ENCODE assay signal across 8 cellular contexts in the genomic region with DNA sequence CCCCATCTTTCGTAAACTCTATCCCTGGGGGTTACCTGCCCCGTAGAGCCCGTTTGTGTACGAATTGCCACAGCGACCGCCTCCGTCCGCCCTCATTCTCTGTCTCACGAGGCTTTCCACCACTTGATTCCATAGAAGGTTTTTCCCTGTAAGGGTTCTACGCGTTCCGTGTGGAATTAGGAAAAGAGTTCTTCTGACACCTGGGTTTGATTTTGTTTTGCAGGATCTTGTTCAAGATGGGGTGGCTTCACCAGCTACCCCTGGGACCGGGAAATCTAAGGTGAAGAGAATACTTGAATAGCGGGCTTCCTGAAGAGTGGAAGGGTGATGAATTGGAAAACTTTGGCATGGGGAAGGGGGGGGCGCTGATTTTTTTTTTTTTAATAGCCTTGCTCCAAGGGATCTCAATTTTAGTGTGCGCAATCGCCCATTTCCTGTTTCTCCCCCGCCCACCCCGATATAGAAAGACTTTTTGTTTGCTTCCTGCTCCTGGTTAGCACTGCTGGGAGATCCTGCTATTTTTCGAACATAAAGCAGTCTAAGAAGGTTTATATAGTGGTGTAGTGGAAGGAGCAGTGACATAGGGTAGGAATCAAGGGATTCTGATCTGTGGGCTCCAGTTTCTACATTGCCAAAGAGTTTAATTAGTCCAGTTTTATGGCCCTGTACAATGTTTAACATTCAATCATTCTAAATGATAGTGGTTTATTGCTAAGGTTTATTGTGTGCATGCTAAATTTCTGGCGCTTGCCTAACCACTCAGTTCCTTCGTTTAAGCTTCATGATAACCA. TPM values are rescaled to one million over a fixed set of nuclear protein-coding genes. Genes with fewer than 3 reads are reported as not detected.
A peak's percentile ranks its signal among the peaks of the same experiment; 100 is the strongest.
DNase-seq lines count a peak whose midpoint lies in the region; ATAC-seq and TF ChIP-seq lines count a peak whose summit lies in the region.

No MANE protein-coding gene starts in this region.

- peak; percentile 48 for DNase-seq in activated CD4-positive, alpha-beta T cell treated with anti-CD3 and anti-CD28 coated beads for 36 hours
- DNase-seq in activated CD4-positive, alpha-beta T cell treated with anti-CD3 and anti-CD28 coated beads for 1 hour = no peak
- DNase-seq in HFFc6 (peak; percentile 2), NCI-H146 treated with DMSO at 0.1 percent for 48 hours (lab: John Stamatoyannopoulos, UW; ENCODE audit: unreplicated experiment) (peak; percentile 58), esophagus muscularis mucosa (ENCODE audit: extremely low spot score) (no peak), NK-92 (lab: John Stamatoyannopoulos, UW; ENCODE audit: unreplicated experiment) (no peak)
- peak; percentile 36 for DNase-seq in activated CD4-positive, alpha-beta T cell treated with anti-CD3 and anti-CD28 coated beads for 48 hours
- DNase-seq in naive thymus-derived CD8-positive, alpha-beta T cell = peak; percentile 17 to 66 (median 54)

- no peak for TF ChIP-seq CTCF in HFFc6 (IDR thresholded peaks at IDR 0.05)
- TF ChIP-seq CTCF in esophagus muscularis mucosa (IDR thresholded peaks at IDR 0.05) = peak in 1 of 3 experiments; percentile 6

- peaks cover 22% of the 10 kb centered on the region for H3K36me3 Mint-ChIP-seq in activated CD4-positive, alpha-beta T cell treated with anti-CD3 and anti-CD28 coated beads for 36 hours (ENCODE audit: low read depth)
- peaks cover 21% of the 10 kb centered on the region for H3K36me3 Mint-ChIP-seq in HFFc6 (ENCODE audit: low read depth)
- peaks cover 13 to 42% (median 14%) of the 10 kb centered on the region in 3 donors for H3K36me3 Mint-ChIP-seq in naive thymus-derived CD8-positive, alpha-beta T cell

- peaks cover 11 to 19% (median 16%) of the 10 kb centered on the region in 4 donors for H3K4me1 ChIP-seq in esophagus muscularis mucosa

- CTCF ChIA-PET in activated CD4-positive, alpha-beta T cell treated with anti-CD3 and anti-CD28 coated beads for 36 hours (lab: Charles Lee) = interaction anchor here (1.0 to 1.3 kb wide), 2 partner anchors 23 to 143 kb away, joined by 4 to 6 read pairs; no protein-coding TSS in a partner anchor

- 7% methylated on average over 22 of the region's 22 CpGs for WGBS in esophagus muscularis mucosa

- H3K4me1 Mint-ChIP-seq in activated CD4-positive, alpha-beta T cell treated with anti-CD3 and anti-CD28 coated beads for 36 hours = peaks cover 36% of the 10 kb centered on the region
- H3K4me1 Mint-ChIP-seq in HFFc6 (ENCODE audit: low read depth) = peaks cover 38% of the 10 kb centered on the region
- peaks cover 18 to 54% (median 43%) of the 10 kb centered on the region in 4 donors for H3K4me1 Mint-ChIP-seq in naive thymus-derived CD8-positive, alpha-beta T cell

- POLR2A ChIA-PET in activated CD4-positive, alpha-beta T cell treated with anti-CD3 and anti-CD28 coated beads for 36 hours (lab: Charles Lee) = interaction anchor here (0.6 to 1.1 kb wide), 4 partner anchors 84 to 172 kb away, joined by 3 to 11 read pairs (median 5); no protein-coding TSS in a partner anchor
- POLR2A ChIA-PET in naive thymus-derived CD8-positive, alpha-beta T cell (lab: Charles Lee) = interaction anchor here (1.1 to 2.2 kb wide), 5 partner anchors 12 to 270 kb away, joined by 3 to 12 read pairs (median 3); a partner anchor contains a TSS

- peak overlapping the region; percentile 85 for H3K4me3 ChIP-seq in esophagus muscularis mucosa

- peak overlapping the region; percentile 89 to 92 (median 90) for H3K27ac ChIP-seq in esophagus muscularis mucosa (replicated peaks in 1 of 4)

- H3K9me3 Mint-ChIP-seq in activated CD4-positive, alpha-beta T cell treated with anti-CD3 and anti-CD28 coated beads for 36 hours (ENCODE audit: low read depth) = no peaks in the 10 kb centered on the region
- no peaks in the 10 kb centered on the region for H3K9me3 Mint-ChIP-seq in HFFc6
- no peaks in the 10 kb centered on the region for H3K9me3 Mint-ChIP-seq in naive thymus-derived CD8-positive, alpha-beta T cell

- no peaks in the 10 kb centered on the region for H3K27me3 ChIP-seq in esophagus muscularis mucosa

- H3K27me3 Mint-ChIP-seq in activated CD4-positive, alpha-beta T cell treated with anti-CD3 and anti-CD28 coated beads for 36 hours = no peaks in the 10 kb centered on the region
- H3K27me3 Mint-ChIP-seq in HFFc6 (ENCODE audit: insufficient read depth) = no peaks in the 10 kb centered on the region
- H3K27me3 Mint-ChIP-seq in naive thymus-derived CD8-positive, alpha-beta T cell = no peaks in the 10 kb centered on the region

- no peaks in the 10 kb centered on the region for H3K9me3 ChIP-seq in esophagus muscularis mucosa

- no peak for TF ChIP-seq POLR2A in esophagus muscularis mucosa (IDR thresholded peaks at IDR 0.05; ENCODE audit: low read depth)

- ATAC-seq in activated CD4-positive, alpha-beta T cell treated with anti-CD3 and anti-CD28 coated beads for 36 hours = peak; percentile 48
- peak; percentile 26 to 54 for ATAC-seq in naive thymus-derived CD8-positive, alpha-beta T cell

- no peak for TF ChIP-seq EP300 in esophagus muscularis mucosa (IDR thresholded peaks at IDR 0.05)

- peaks cover 19 to 30% (median 25%) of the 10 kb centered on the region in 4 donors for H3K36me3 ChIP-seq in esophagus muscularis mucosa

- peak overlapping the region; percentile 98 for H3K4me3 Mint-ChIP-seq in activated CD4-positive, alpha-beta T cell treated with anti-CD3 and anti-CD28 coated beads for 36 hours
- H3K4me3 Mint-ChIP-seq in HFFc6 = peak overlapping the region; percentile 98
- H3K4me3 Mint-ChIP-seq in naive thymus-derived CD8-positive, alpha-beta T cell = peak overlapping the region; percentile 91 to 99 (median 98)

- intact Hi-C loops in activated CD4-positive, alpha-beta T cell treated with anti-CD3 and anti-CD28 coated beads for 36 hours (cut with DNase I, micrococcal nuclease) = loop anchor here (1.0 to 5.0 kb wide), 7 partner anchors 85 to 1163 kb away; a partner anchor contains a TSS
- intact Hi-C loops in esophagus muscularis mucosa (cut with DNase I) = loop anchor here (5.0 kb wide), 1 partner anchor 133 kb away; no protein-coding TSS in a partner anchor

- peak overlapping the region; percentile 94 for H3K27ac Mint-ChIP-seq in activated CD4-positive, alpha-beta T cell treated with anti-CD3 and anti-CD28 coated beads for 36 hours
- peak overlapping the region; percentile 95 for H3K27ac Mint-ChIP-seq in HFFc6
- H3K27ac Mint-ChIP-seq in naive thymus-derived CD8-positive, alpha-beta T cell = peak overlapping the region; percentile 97 to 100 (median 99)

RNA-seq across cellular contexts. Expression of a gene that starts 0.6 kb away (rescaled TPM):
- 10 to 100 TPM; 47.8 to 51.3 TPM for total RNA-seq in activated CD4-positive, alpha-beta T cell treated with anti-CD3 and anti-CD28 coated beads for 36 hours
- 10 to 100 TPM; 31.5 to 39.5 (median 32.8) TPM for total RNA-seq in HFFc6 (2021; fragmentation: NEBNext Ultra II Directional; extraction: Animal tissue kit (Norgen Biotek cat#: 25700))
- total RNA-seq in esophagus muscularis mucosa = 10 to 100 TPM; 20.8 to 33.6 (median 23.0) TPM
- 100 to 1,000 TPM; 198 to 205 TPM for total RNA-seq in naive thymus-derived CD8-positive, alpha-beta T cell
- polyA plus RNA-seq in naive thymus-derived CD8-positive, alpha-beta T cell = 100 to 1,000 TPM in 1 of 3 donors, 10 to 100 TPM in 2; 51.5 to 100 (median 65.0) TPM

Comparison
In these comparisons a context has a peak if more than half of its experiments do, and no peak if none do; other contexts are left out.
1. DNase-seq: peak in activated CD4-positive, alpha-beta T cell treated with anti-CD3 and anti-CD28 coated beads for 36 hours (single experiment), HFFc6 (single experiment), NCI-H146 treated with DMSO at 0.1 percent for 48 hours (single experiment), activated CD4-positive, alpha-beta T cell treated with anti-CD3 and anti-CD28 coated beads for 48 hours (single experiment) and naive thymus-derived CD8-positive, alpha-beta T cell (10 of 10); none in activated CD4-positive, alpha-beta T cell treated with anti-CD3 and anti-CD28 coated beads for 1 hour (single experiment), esophagus muscularis mucosa (single experiment) and NK-92 (single experiment).
2. Peak in every context shown above with its lines, with median percentiles within 50 percentile points of each other: H3K27ac Mint-ChIP-seq and H3K4me3 Mint-ChIP-seq.